ENCODE assay signal across 11 cellular contexts in genomic region chr15:66912001-66912400, GRCh38.
A peak's percentile ranks its signal among the peaks of the same experiment; 100 is the strongest.
DNase-seq lines count a peak whose midpoint lies in the region; ATAC-seq lines count a peak whose summit lies in the region.
"Had no signal": no experiment of that assay in that cellular context is flagged by ENCODE, and none has a peak within 500 bp of the region (broad histone marks: within the 10 kb centered on the region; RNA-seq: fewer than 3 reads in every experiment).

No MANE protein-coding gene starts in this region.

- H3K27ac Mint-ChIP-seq in activated naive CD8-positive, alpha-beta T cell treated with anti-CD3 and anti-CD28 coated beads, Interleukin-2, amount 50 U/mL, for 24 hours: peak overlapping the region; percentile 14
- H3K27ac Mint-ChIP-seq in stimulated activated naive CD8-positive, alpha-beta T cell treated with anti-CD3 and anti-CD28 coated beads, Interleukin-15, amount 100 ng/mL, for 72 hours: peak overlapping the region in 1 of 2 donors; percentile 39

- H3K27me3 Mint-ChIP-seq in activated naive CD8-positive, alpha-beta T cell treated with anti-CD3 and anti-CD28 coated beads, Interleukin-2, amount 50 U/mL, for 24 hours: peaks cover 3% of the 10 kb centered on the region
- H3K27me3 Mint-ChIP-seq in stimulated activated naive CD8-positive, alpha-beta T cell treated with anti-CD3 and anti-CD28 coated beads, Interleukin-15, amount 100 ng/mL, for 72 hours: peaks cover 31% of the 10 kb centered on the region

- peaks cover 5% of the 10 kb centered on the region for H3K9me3 Mint-ChIP-seq in activated naive CD8-positive, alpha-beta T cell treated with anti-CD3 and anti-CD28 coated beads, Interleukin-2, amount 50 U/mL, for 24 hours
- H3K9me3 Mint-ChIP-seq in stimulated activated naive CD8-positive, alpha-beta T cell treated with anti-CD3 and anti-CD28 coated beads, Interleukin-15, amount 100 ng/mL, for 72 hours: peaks cover 6 to 7% of the 10 kb centered on the region in 2 donors

- peaks cover 13% of the 10 kb centered on the region for H3K4me1 Mint-ChIP-seq in activated naive CD8-positive, alpha-beta T cell treated with anti-CD3 and anti-CD28 coated beads, Interleukin-2, amount 50 U/mL, for 24 hours
- peaks cover 26% of the 10 kb centered on the region for H3K4me1 Mint-ChIP-seq in stimulated activated naive CD8-positive, alpha-beta T cell treated with anti-CD3 and anti-CD28 coated beads, Interleukin-15, amount 100 ng/mL, for 72 hours

- H3K36me3 Mint-ChIP-seq in activated naive CD8-positive, alpha-beta T cell treated with anti-CD3 and anti-CD28 coated beads, Interleukin-2, amount 50 U/mL, for 24 hours (ENCODE audit: low read depth): no peaks in the 10 kb centered on the region

- DNase-seq in activated gamma-delta T cell treated with Interleukin-2 at 50 U/mL for 16 hours (peak; percentile 19), activated gamma-delta T cell (lab: John Stamatoyannopoulos, UW) (no peak), SW480 (ENCODE audit: low spot score) (peak; percentile 17), OCI-M2 (lab: John Stamatoyannopoulos, UW; ENCODE audit: unreplicated experiment) (no peak)
- no peak for DNase-seq in activated naive CD8-positive, alpha-beta T cell treated with anti-CD3 and anti-CD28 coated beads, Interleukin-2, amount 50 U/mL, for 24 hours
- DNase-seq in stimulated activated naive CD8-positive, alpha-beta T cell treated with anti-CD3 and anti-CD28 coated beads, Interleukin-15, amount 100 ng/mL, for 72 hours: peak; percentile 27 to 45
- DNase-seq: NCI-H774, right cardiac atrium, T1000 had no signal

- peak; percentile 47 for ATAC-seq in activated naive CD8-positive, alpha-beta T cell treated with anti-CD3 and anti-CD28 coated beads, Interleukin-2, amount 50 U/mL, for 24 hours
- ATAC-seq in stimulated activated naive CD8-positive, alpha-beta T cell treated with anti-CD3 and anti-CD28 coated beads, Interleukin-15, amount 100 ng/mL, for 72 hours: peak; percentile 93
- no peak for ATAC-seq in HG03521 (IDR thresholded peaks at IDR 0.05; ENCODE audit: unreplicated experiment)
- ATAC-seq in HG03108 (IDR thresholded peaks at IDR 0.05; ENCODE audit: unreplicated experiment): no peak
- ATAC-seq: right cardiac atrium had no signal

- H3K4me3 Mint-ChIP-seq in activated naive CD8-positive, alpha-beta T cell treated with anti-CD3 and anti-CD28 coated beads, Interleukin-2, amount 50 U/mL, for 24 hours: no peak overlapping the region
- no peak overlapping the region for H3K4me3 Mint-ChIP-seq in stimulated activated naive CD8-positive, alpha-beta T cell treated with anti-CD3 and anti-CD28 coated beads, Interleukin-15, amount 100 ng/mL, for 72 hours

Comparison
In these comparisons a context has a peak if more than half of its experiments do, and no peak if none do; other contexts are left out.
1. DNase-seq: peak in activated gamma-delta T cell treated with Interleukin-2 at 50 U/mL for 16 hours (single experiment), SW480 (single experiment) and stimulated activated naive CD8-positive, alpha-beta T cell treated with anti-CD3 and anti-CD28 coated beads, Interleukin-15, amount 100 ng/mL, for 72 hours (2 of 2); none in activated gamma-delta T cell (single experiment), activated naive CD8-positive, alpha-beta T cell treated with anti-CD3 and anti-CD28 coated beads, Interleukin-2, amount 50 U/mL, for 24 hours (single experiment) and OCI-M2 (single experiment).
2. ATAC-seq: peak in activated naive CD8-positive, alpha-beta T cell treated with anti-CD3 and anti-CD28 coated beads, Interleukin-2, amount 50 U/mL, for 24 hours (single experiment) and stimulated activated naive CD8-positive, alpha-beta T cell treated with anti-CD3 and anti-CD28 coated beads, Interleukin-15, amount 100 ng/mL, for 72 hours (single experiment); none in HG03521 (single experiment) and HG03108 (single experiment).